ENCODE assay signal across 10 cellular contexts in genomic region chr1:228149341-228150020, GRCh38. TPM values are rescaled to one million over a fixed set of nuclear protein-coding genes. Genes with fewer than 3 reads are reported as not detected.
DNase-seq lines count a peak whose midpoint lies in the region; ATAC-seq and TF ChIP-seq lines count a peak whose summit lies in the region.
"Had no signal": no experiment of that assay in that cellular context is flagged by ENCODE, and none has a peak within 500 bp of the region (broad histone marks: within the 10 kb centered on the region; RNA-seq: fewer than 3 reads in every experiment).

GJC2 (plus strand) TSS chr1:228149930; CDS start chr1:228157759, 7,829 bp downstream.

- no peaks in the 10 kb centered on the region for H3K9me3 Mint-ChIP-seq in nephron
- H3K9me3 Mint-ChIP-seq: CD8-positive, alpha-beta memory T cell had no signal

- H3K27ac ChIP-seq in ACC112 (ENCODE audit: low read depth, low read length) (peak within 1 kb of the TSS; percentile 49), Panc1 (ENCODE audit: low read length) (peak within 1 kb of the TSS; percentile 72)

- H3K4me3 ChIP-seq in ACC112 (ENCODE audit: low read depth, low read length) (0 out of 2 replicates have a peak within 1 kb of the TSS, but pooled peaks have one; percentile 15), Panc1 (ENCODE audit: low read depth in 2 of 2, low read length in 2 of 2) (no peak within 1 kb of the TSS), fibroblast of villous mesenchyme (ENCODE audit: low read depth, low read length) (peak within 1 kb of the TSS; percentile 25)

- no peaks in the 10 kb centered on the region for H3K9me3 ChIP-seq in Panc1 (ENCODE audit: control insufficient read depth, insufficient read depth, low read depth, low read length)

- in situ Hi-C loops in Panc1 (cut with HindIII; ENCODE audit: low pct_unique_long_range_greater_than_20kb, low sequenced_read_pairs) = no loop called here

- H3K36me3 ChIP-seq in ACC112 (ENCODE audit: insufficient read depth, low read length) = no peaks in the 10 kb centered on the region
- H3K36me3 ChIP-seq in Panc1 (ENCODE audit: control insufficient read depth, insufficient read depth, low read length) = no peaks in the 10 kb centered on the region; the same call in 1 of the 2 replicates

- H3K4me3 Mint-ChIP-seq in nephron = peak within 1 kb of the TSS in 1 of 3 experiments; percentile 41

- no peaks in the 10 kb centered on the region for H3K4me1 Mint-ChIP-seq in nephron

- DNase-seq in Panc1 (ENCODE audit: low read depth, low spot score) = no peak
- peak; percentile 52 for DNase-seq in fibroblast of villous mesenchyme (ENCODE audit: low read depth)
- DNase-seq in NCI-H748 treated with DMSO at 0.1 percent for 48 hours (lab: John Stamatoyannopoulos, UW) = no peak
- DNase-seq in NCI-H510A treated with DMSO at 0.1 percent for 48 hours (lab: John Stamatoyannopoulos, UW) = no peak
- no peak for DNase-seq in NCI-H1694 (lab: John Stamatoyannopoulos, UW)
- DNase-seq: cerebellar nuclear complex had no signal

- no peaks in the 10 kb centered on the region for H3K27me3 Mint-ChIP-seq in nephron (ENCODE audit: low read depth)
- H3K27me3 Mint-ChIP-seq: CD8-positive, alpha-beta memory T cell had no signal

- peaks cover 46% of the 10 kb centered on the region for H3K79me2 ChIP-seq in ACC112 (ENCODE audit: control insufficient read depth, insufficient read depth, low read length, unreplicated experiment)

- CTCF ChIA-PET in Panc1 (lab: Charles Lee) = interaction anchor here (0.6 kb wide), 2 partner anchors 143 to 308 kb away, joined by 5 to 6 read pairs; a partner anchor contains a TSS

- BruUV-seq in Panc1 (replicated peaks; lab: Mats Ljungman, UMichigan) = no TSS peak

- intact Hi-C loops in Panc1 (cut with micrococcal nuclease; ENCODE audit: unreplicated experiment) = no loop called here

- ATAC-seq in Panc1 = peak; percentile 52
- ATAC-seq in HG02642 (IDR thresholded peaks at IDR 0.05; ENCODE audit: poor library complexity, unreplicated experiment) = no peak

- H2AFZ ChIP-seq in ACC112 (ENCODE audit: low read length, unreplicated experiment) = no peak within 1 kb of the TSS

- peak within 1 kb of the TSS in 2 of 3 experiments; percentile 46 to 89 for H3K27ac Mint-ChIP-seq in nephron

- TF ChIP-seq CTCF in Panc1 (IDR thresholded peaks at IDR 0.05) (no peak), fibroblast of villous mesenchyme (IDR thresholded peaks at IDR 0.05; ENCODE audit: insufficient read depth, low read depth, low read length) (no peak), nephron (IDR thresholded peaks at IDR 0.05; ENCODE audit: unreplicated experiment in 3 of 3) (no peak)

- H3K4me1 ChIP-seq in ACC112 (ENCODE audit: control insufficient read depth, insufficient read depth, low read length, unreplicated experiment) (peaks cover 33% of the 10 kb centered on the region), Panc1 (ENCODE audit: control insufficient read depth, insufficient read depth, low read length) (peaks cover 28% of the 10 kb centered on the region)

- POLR2A ChIA-PET in Panc1 (lab: Charles Lee) = no interaction called here

- no peaks in the 10 kb centered on the region for H3K36me3 Mint-ChIP-seq in nephron (ENCODE audit: low read depth)

- H3K27me3 ChIP-seq in ACC112 (ENCODE audit: insufficient read depth, low read length) = no peaks in the 10 kb centered on the region
- H3K27me3 ChIP-seq in Panc1 (ENCODE audit: control insufficient read depth, insufficient read depth, low read length) = no peaks in the 10 kb centered on the region

RNA-seq across cellular contexts. Expression of gene GJC2, which starts in this region (rescaled TPM):
- 2.4 TPM for total RNA-seq in Panc1 (2021; ENCODE audit: unreplicated experiment)
- 4.4 TPM for polyA plus RNA-seq in Panc1 (2012; ENCODE audit: insufficient read length)
- total RNA-seq in fibroblast of villous mesenchyme = 2.6 and 3.9 TPM in 2 replicates
- polyA plus RNA-seq: CD8-positive, alpha-beta memory T cell had no signal

Comparison
In these comparisons a context has a peak if more than half of its experiments do, and no peak if none do; other contexts are left out.
1. H3K4me3 ChIP-seq: peak in ACC112 (single experiment) and fibroblast of villous mesenchyme (single experiment); none in Panc1 (0 of 2).